10 cellular contexts compared by ENCODE assay signal in genomic region chr1:145985129-145985501, GRCh38. TPM values are rescaled to one million over a fixed set of nuclear protein-coding genes. Genes with fewer than 3 reads are reported as not detected.
DNase-seq lines count a peak whose midpoint lies in the region; ATAC-seq, FAIRE-seq and TF ChIP-seq lines count a peak whose summit lies in the region.
"Had no signal": no experiment of that assay in that cellular context is flagged by ENCODE, and none has a peak within 500 bp of the region (broad histone marks: within the 10 kb centered on the region; RNA-seq: fewer than 3 reads in every experiment).

No MANE protein-coding gene starts in this region.

- H3K27ac ChIP-seq in kidney (ENCODE audit: low read depth in 2 of 2, low read length in 2 of 2), result peak overlapping the region; percentile 84 to 91

- peak overlapping the region in 1 of 2 donors; percentile 35 for H3K4me3 ChIP-seq in kidney (ENCODE audit: low read length in 2 of 2)

- intact Hi-C loops in kidney (cut with DNase I), result no loop called here

- no peaks in the 10 kb centered on the region for H3K9me3 Mint-ChIP-seq in IgD-negative memory B cell
- peaks cover 3% of the 10 kb centered on the region for H3K9me3 Mint-ChIP-seq in activated naive CD8-positive, alpha-beta T cell (ENCODE audit: low read depth)
- peaks cover 3% of the 10 kb centered on the region for H3K9me3 Mint-ChIP-seq in stimulated activated effector memory CD8-positive, alpha-beta T cell treated with anti-CD3 and anti-CD28 coated beads, Interleukin-12 subunit alpha, Interleukin-12 subunit beta, amount 100 ng/mL, for 72 hours

- peak overlapping the region; percentile 89 to 95 (median 91) for H3K27ac Mint-ChIP-seq in IgD-negative memory B cell
- peak overlapping the region; percentile 42 for H3K27ac Mint-ChIP-seq in activated naive CD8-positive, alpha-beta T cell
- H3K27ac Mint-ChIP-seq in stimulated activated effector memory CD8-positive, alpha-beta T cell treated with anti-CD3 and anti-CD28 coated beads, Interleukin-12 subunit alpha, Interleukin-12 subunit beta, amount 100 ng/mL, for 72 hours, result no peak overlapping the region

- no peak for ATAC-seq in stimulated activated effector memory CD8-positive, alpha-beta T cell treated with anti-CD3 and anti-CD28 coated beads, Interleukin-12 subunit alpha, Interleukin-12 subunit beta, amount 100 ng/mL, for 72 hours
- ATAC-seq in GM19328 (IDR thresholded peaks at IDR 0.05; ENCODE audit: unreplicated experiment), result no peak

- peaks cover 37 to 41% of the 10 kb centered on the region in 2 donors for H3K4me1 ChIP-seq in kidney (ENCODE audit: control insufficient read depth in 1 of 2, insufficient read depth in 1 of 2, low read depth in 1 of 2, low read length in 2 of 2)

- no peaks in the 10 kb centered on the region for H3K9me3 ChIP-seq in kidney (ENCODE audit: control insufficient read depth in 1 of 2, low read length in 2 of 2)

- peaks cover 36 to 61% (median 48%) of the 10 kb centered on the region in 3 donors for H3K4me1 Mint-ChIP-seq in IgD-negative memory B cell
- peaks cover 44% of the 10 kb centered on the region for H3K4me1 Mint-ChIP-seq in activated naive CD8-positive, alpha-beta T cell (ENCODE audit: low read depth)
- H3K4me1 Mint-ChIP-seq in stimulated activated effector memory CD8-positive, alpha-beta T cell treated with anti-CD3 and anti-CD28 coated beads, Interleukin-12 subunit alpha, Interleukin-12 subunit beta, amount 100 ng/mL, for 72 hours, result peaks cover 61% of the 10 kb centered on the region

- H3K9ac ChIP-seq in kidney (ENCODE audit: low read length in 2 of 2), result peak overlapping the region; percentile 1 to 7

- no peaks in the 10 kb centered on the region for H3K27me3 Mint-ChIP-seq in IgD-negative memory B cell
- no peaks in the 10 kb centered on the region for H3K27me3 Mint-ChIP-seq in activated naive CD8-positive, alpha-beta T cell

- H3K4me3 Mint-ChIP-seq in IgD-negative memory B cell, result peak overlapping the region; percentile 64 to 89 (median 82)
- peak overlapping the region; percentile 52 for H3K4me3 Mint-ChIP-seq in activated naive CD8-positive, alpha-beta T cell
- H3K4me3 Mint-ChIP-seq in stimulated activated effector memory CD8-positive, alpha-beta T cell treated with anti-CD3 and anti-CD28 coated beads, Interleukin-12 subunit alpha, Interleukin-12 subunit beta, amount 100 ng/mL, for 72 hours, result peak overlapping the region; percentile 49

- H3K36me3 ChIP-seq in kidney (ENCODE audit: control insufficient read depth in 1 of 2, insufficient read depth in 2 of 2, low read length in 2 of 2), result no peaks in the 10 kb centered on the region

- FAIRE-seq in kidney (lab: Jason Lieb, UNC), result no peak

- no peak for TF ChIP-seq CTCF in kidney (IDR thresholded peaks at IDR 0.05; ENCODE audit: borderline replicate concordance, extremely low read depth, insufficient read depth)

- DNase-seq in kidney (no peak), NCI-H226 (no peak), glomerular visceral epithelial cell (ENCODE audit: extremely low spot score) (no peak)
- DNase-seq in stimulated activated effector memory CD8-positive, alpha-beta T cell treated with anti-CD3 and anti-CD28 coated beads, Interleukin-12 subunit alpha, Interleukin-12 subunit beta, amount 100 ng/mL, for 72 hours (ENCODE audit: low spot score in 2 of 2), result no peak
- DNase-seq in activated CD8-positive, alpha-beta memory T cell treated with anti-CD3 and anti-CD28 coated beads for 24 hours, result no peak
- DNase-seq: NCI-H1436 treated with DMSO at 0.1 percent for 48 hours had no signal

- no peaks in the 10 kb centered on the region for H3K36me3 Mint-ChIP-seq in IgD-negative memory B cell
- H3K36me3 Mint-ChIP-seq in activated naive CD8-positive, alpha-beta T cell, result no peaks in the 10 kb centered on the region
- H3K36me3 Mint-ChIP-seq in stimulated activated effector memory CD8-positive, alpha-beta T cell treated with anti-CD3 and anti-CD28 coated beads, Interleukin-12 subunit alpha, Interleukin-12 subunit beta, amount 100 ng/mL, for 72 hours, result no peaks in the 10 kb centered on the region

RNA-seq across cellular contexts. Expression of gene TXNIP, which starts 11.3 kb away (rescaled TPM):
- polyA plus RNA-seq in IgD-negative memory B cell (3,579 TPM), kidney (ENCODE audit: insufficient read depth, low read depth, low replicate concordance) (356 TPM)
- total RNA-seq in kidney, result 1,197 TPM

RNA-seq across cellular contexts. Expression of gene POLR3GL, which starts 20.6 kb away (rescaled TPM):
- polyA plus RNA-seq in IgD-negative memory B cell (64.0 TPM), kidney (ENCODE audit: insufficient read depth, low read depth, low replicate concordance) (45.6 TPM)
- total RNA-seq in kidney, result 19.0 TPM

RNA-seq across cellular contexts. Expression of gene ANKRD34A, which starts 20.7 kb away (rescaled TPM):
- 0.64 TPM for polyA plus RNA-seq in IgD-negative memory B cell
- total RNA-seq in kidney, result 0.76 TPM
- polyA plus RNA-seq in kidney (ENCODE audit: insufficient read depth, low read depth, low replicate concordance), result 0.37 TPM

RNA-seq across cellular contexts. Expression of gene LIX1L, which starts 27.3 kb away (rescaled TPM):
- polyA plus RNA-seq in IgD-negative memory B cell, result 12.8 TPM
- 27.8 TPM for total RNA-seq in kidney
- polyA plus RNA-seq in kidney (ENCODE audit: insufficient read depth, low read depth, low replicate concordance), result 10.0 TPM

RNA-seq across cellular contexts. Expression of gene HJV, which starts 36.4 kb away (rescaled TPM):
- polyA plus RNA-seq in IgD-negative memory B cell (not detected), kidney (ENCODE audit: insufficient read depth, low read depth, low replicate concordance) (1.3 TPM)
- not detected for total RNA-seq in kidney
- total RNA-seq: pulmonary artery endothelial cell had no signal

Comparison
In these comparisons a context has a peak if more than half of its experiments do, and no peak if none do; other contexts are left out.
1. RNA of gene TXNIP, which starts 11.3 kb away (polyA plus RNA-seq): 3,579 TPM in IgD-negative memory B cell (single experiment); 356 TPM in kidney (single experiment); every median in the first group is over 10 times any median in the second.
2. Peak in every context shown above with its lines, with median percentiles within 50 percentile points of each other: H3K4me3 Mint-ChIP-seq.